In genomic region chr16:9516444-9516843, GRCh38 we compare ENCODE assay signal across 27 cellular contexts.
DNase-seq lines count a peak whose midpoint lies in the region; ATAC-seq, FAIRE-seq and TF ChIP-seq lines count a peak whose summit lies in the region.
"Had no signal": no experiment of that assay in that cellular context is flagged by ENCODE, and none has a peak within 500 bp of the region (broad histone marks: within the 10 kb centered on the region; RNA-seq: fewer than 3 reads in every experiment).

No MANE protein-coding gene starts in this region.

- no peaks in the 10 kb centered on the region for H3K36me3 ChIP-seq in mammary epithelial cell (ENCODE audit: insufficient read depth, low read length)
- no peaks in the 10 kb centered on the region for H3K36me3 ChIP-seq in IMR-90 (ENCODE audit: control insufficient read depth, insufficient read depth, low read length)
- no peaks in the 10 kb centered on the region for H3K36me3 ChIP-seq in trophoblast cell (ENCODE audit: control insufficient read depth in 1 of 2, insufficient read depth in 2 of 2, low read length in 2 of 2)
- H3K36me3 ChIP-seq: BE2C, BLaER1 had no signal

- no peak overlapping the region for H2BK12ac ChIP-seq in trophoblast cell (ENCODE audit: low read length)

- POLR2A ChIA-PET in MCF 10A (lab: Yijun Ruan, JAX) (no interaction called here), A549 (lab: Yijun Ruan, JAX) (no interaction called here), IMR-90 (lab: Charles Lee; ENCODE audit: unreplicated experiment) (no interaction called here)

- H2AK9ac ChIP-seq in IMR-90 (replicated peaks; ENCODE audit: low read depth, low read length, poor library complexity) = no peak overlapping the region

- H3K9me3 ChIP-seq in mammary epithelial cell (replicated peaks; ENCODE audit: insufficient read depth, low read length) (peaks cover 17% of the 10 kb centered on the region), A549 (no peaks in the 10 kb centered on the region; the same call in 2 of the 3 replicates), IMR-90 (ENCODE audit: control insufficient read depth, insufficient read depth, low read length) (peaks cover 11% of the 10 kb centered on the region), trophoblast cell (ENCODE audit: insufficient read depth, low read depth, low read length) (peaks cover 4% of the 10 kb centered on the region)
- H3K9me3 ChIP-seq: BE2C had no signal

- H3K18ac ChIP-seq in IMR-90 (ENCODE audit: low read depth, low read length) = no peak overlapping the region
- H3K18ac ChIP-seq in trophoblast cell (ENCODE audit: low read length) = no peak overlapping the region

- ATAC-seq in A549 = no peak
- ATAC-seq in IMR-90 (ENCODE audit: low read depth) = no peak
- ATAC-seq: GM12878 had no signal

- no peak overlapping the region for H3K9ac ChIP-seq in mammary epithelial cell (ENCODE audit: insufficient read depth, low read length)
- no peak overlapping the region for H3K9ac ChIP-seq in IMR-90 (ENCODE audit: low read depth, low read length)
- H3K9ac ChIP-seq in trophoblast cell (ENCODE audit: low read length) = no peak overlapping the region
- H3K9ac ChIP-seq: BLaER1 had no signal

- DNase-seq in mammary epithelial cell (peak; percentile 10), MCF 10A (ENCODE audit: unreplicated experiment) (no peak), A549 (ENCODE audit: low read depth in 1 of 2, low spot score in 1 of 2) (no peak), IMR-90 (no peak), trophoblast cell (peak; percentile 35 to 72), foreskin fibroblast (no peak)
- DNase-seq in stimulated activated CD4-positive, alpha-beta T cell treated with anti-CD3 and anti-CD28 coated beads, Interleukin-1b, Interleukin-23, amount 100 ng/mL, for 48 hours = no peak
- DNase-seq: ACHN; BE2C; C1 segment of cervical spinal cord; CD4-positive, alpha-beta memory T cell; CD4-positive, CD25-positive, alpha-beta regulatory T cell; CD8-positive, alpha-beta memory T cell; COR-L47; DMS 273 treated with DMSO at 0.1 percent for 48 hours; DMS153; DMS53; DMS79; DND-41; EL; GDM1 had no signal

- no peaks in the 10 kb centered on the region for H3K27me3 ChIP-seq in mammary epithelial cell (ENCODE audit: insufficient read depth, low read length)
- no peaks in the 10 kb centered on the region for H3K27me3 ChIP-seq in IMR-90 (ENCODE audit: control insufficient read depth, insufficient read depth, low read length)
- H3K27me3 ChIP-seq in trophoblast cell (ENCODE audit: insufficient read depth, low read length) = no peaks in the 10 kb centered on the region
- H3K27me3 ChIP-seq: BE2C, BLaER1 had no signal

- CTCF ChIA-PET in mammary epithelial cell (lab: Charles Lee; ENCODE audit: low non-redundant PET) (no interaction called here), MCF 10A (lab: Yijun Ruan, JAX) (no interaction called here), A549 (lab: Yijun Ruan, JAX) (no interaction called here), IMR-90 (lab: Yijun Ruan, JAX) (no interaction called here)

- H3K4ac ChIP-seq in IMR-90 (ENCODE audit: low read depth, low read length) (no peak overlapping the region), trophoblast cell (ENCODE audit: low read depth, low read length) (no peak overlapping the region)

- H3K9me1 ChIP-seq in IMR-90 (ENCODE audit: insufficient read depth, low read length) = no peaks in the 10 kb centered on the region

- TF ChIP-seq EP300 in A549 (IDR thresholded peaks at IDR 0.05) = no peak

- no peaks in the 10 kb centered on the region for H3K79me2 ChIP-seq in mammary epithelial cell (ENCODE audit: insufficient read depth, low read length)
- H3K79me2 ChIP-seq in trophoblast cell (ENCODE audit: control insufficient read depth, insufficient read depth, low read length, poor library complexity) = no peaks in the 10 kb centered on the region

- no peak for FAIRE-seq in A549 (lab: Jason Lieb, UNC)
- FAIRE-seq: GM12878, GM12892, GM18507 had no signal

- no peak for TF ChIP-seq POLR2A in A549 (IDR thresholded peaks at IDR 0.05; ENCODE audit: low read length)
- no peak for TF ChIP-seq POLR2A in IMR-90 (IDR thresholded peaks at IDR 0.05; ENCODE audit: low read depth, low read length)

- H3K9me3 Mint-ChIP-seq in MCF 10A (ENCODE audit: unreplicated experiment) = peaks cover 48% of the 10 kb centered on the region

- dilution Hi-C loops in mammary epithelial cell (cut with HindIII; ENCODE audit: low sequenced_read_pairs) (no loop called here), IMR-90 (cut with HindIII; ENCODE audit: low sequenced_read_pairs, unreplicated experiment) (no loop called here)

- H3K14ac ChIP-seq in IMR-90 (replicated peaks; ENCODE audit: low read depth, low read length) = no peak overlapping the region
- no peak overlapping the region for H3K14ac ChIP-seq in trophoblast cell (ENCODE audit: low read length)

- H2BK20ac ChIP-seq in IMR-90 (ENCODE audit: low read depth, low read length) = no peak overlapping the region

- no peak overlapping the region for H2BK5ac ChIP-seq in IMR-90 (ENCODE audit: low read depth, low read length, poor library complexity, severe bottlenecking)
- H2BK5ac ChIP-seq in trophoblast cell (ENCODE audit: low read depth, low read length, poor library complexity) = no peak overlapping the region

- H2AFZ ChIP-seq in mammary epithelial cell (ENCODE audit: low read depth, low read length) (no peak overlapping the region), IMR-90 (replicated peaks; ENCODE audit: low read length, poor library complexity) (no peak overlapping the region), trophoblast cell (ENCODE audit: insufficient read depth, low read length, poor library complexity) (no peak overlapping the region)

- H3K56ac ChIP-seq in IMR-90 (ENCODE audit: extremely low read depth, insufficient read depth, low read length) = no peak overlapping the region

- no peak overlapping the region for H4K91ac ChIP-seq in IMR-90 (ENCODE audit: insufficient read depth, low read depth, low read length)
- H4K91ac ChIP-seq in trophoblast cell (ENCODE audit: low read depth, low read length) = no peak overlapping the region

- H3K79me1 ChIP-seq in IMR-90 (ENCODE audit: low read depth in 1 of 2, low read length in 2 of 2) = no peaks in the 10 kb centered on the region
- peaks cover 1% of the 10 kb centered on the region for H3K79me1 ChIP-seq in trophoblast cell (ENCODE audit: low read length)

- H3K4me3 ChIP-seq in mammary epithelial cell (replicated peaks in 1 of 3; ENCODE audit: insufficient read depth in 1 of 3, low read depth in 2 of 3, low read length in 3 of 3) (no peak overlapping the region), A549 (no peak overlapping the region), IMR-90 (ENCODE audit: insufficient read depth, low read depth, low read length) (no peak overlapping the region), trophoblast cell (ENCODE audit: low read depth, low read length) (no peak overlapping the region), foreskin fibroblast (ENCODE audit: low read depth in 1 of 2, low read length in 2 of 2) (no peak overlapping the region)
- H3K4me3 ChIP-seq: BLaER1, GM12878 had no signal

- in situ Hi-C loops in mammary epithelial cell (cut with MboI; ENCODE audit: low sequenced_read_pairs in 2 of 2) (no loop called here), IMR-90 (cut with MboI; ENCODE audit: low sequenced_read_pairs) (no loop called here)

- H3K4me2 ChIP-seq in mammary epithelial cell (ENCODE audit: insufficient read depth, low read depth, low read length) = no peak overlapping the region
- no peak overlapping the region for H3K4me2 ChIP-seq in A549
- no peak overlapping the region for H3K4me2 ChIP-seq in IMR-90 (ENCODE audit: low read depth, low read length)
- H3K4me2 ChIP-seq in trophoblast cell (ENCODE audit: low read length) = no peak overlapping the region
- H3K4me2 ChIP-seq: BLaER1 had no signal

- H4K5ac ChIP-seq in IMR-90 (ENCODE audit: low read depth, low read length) = no peak overlapping the region

- BruUV-seq in mammary epithelial cell (replicated peaks; lab: Mats Ljungman, UMichigan) (no TSS peak), MCF 10A (replicated peaks; lab: Mats Ljungman, UMichigan) (no TSS peak), IMR-90 (replicated peaks; lab: Mats Ljungman, UMichigan) (no TSS peak)

- H3K4me1 ChIP-seq in mammary epithelial cell (ENCODE audit: insufficient read depth, low read length) = no peaks in the 10 kb centered on the region
- H3K4me1 ChIP-seq in A549 = no peaks in the 10 kb centered on the region
- H3K4me1 ChIP-seq in IMR-90 (ENCODE audit: control insufficient read depth, insufficient read depth, low read length) = no peaks in the 10 kb centered on the region
- H3K4me1 ChIP-seq in trophoblast cell (ENCODE audit: control insufficient read depth in 1 of 2, insufficient read depth in 2 of 2, low read length in 2 of 2) = peaks cover 3 to 4% of the 10 kb centered on the region in 2 experiments
- H3K4me1 ChIP-seq: BE2C, BLaER1 had no signal

- H3K36me3 Mint-ChIP-seq in MCF 10A (ENCODE audit: insufficient read depth, unreplicated experiment) = no peaks in the 10 kb centered on the region
- H3K36me3 Mint-ChIP-seq: CD14-positive monocyte; CD4-positive, alpha-beta memory T cell; CD4-positive, CD25-positive, alpha-beta regulatory T cell; CD8-positive, alpha-beta memory T cell had no signal

- 33% methylated on average over 3 of the region's 3 CpGs for WGBS in mammary epithelial cell (ENCODE audit: low coverage, missing lambda C conversion rate)
- 7% methylated on average over 3 of the region's 3 CpGs for WGBS in A549 (ENCODE audit: missing lambda C conversion rate)
- WGBS in IMR-90 (ENCODE audit: extremely low coverage in 2 of 2, insufficient read length in 1 of 2), 2 experiments = 10% methylated on average over 2 of the region's 3 CpGs; no CpG with 5 or more reads in 1 of the 2 experiments
- no CpG with 5 or more reads among the region's 3 CpGs for WGBS in trophoblast cell (ENCODE audit: extremely low coverage, insufficient coverage, insufficient read length)

- H3K23ac ChIP-seq in IMR-90 (ENCODE audit: low read depth, low read length) (no peak overlapping the region), trophoblast cell (ENCODE audit: low read length) (no peak overlapping the region)

- H2AK5ac ChIP-seq in IMR-90 (ENCODE audit: low read depth, low read length) (no peak overlapping the region), trophoblast cell (ENCODE audit: low read length) (no peak overlapping the region)

- H3K27ac Mint-ChIP-seq in MCF 10A (ENCODE audit: low read depth, unreplicated experiment) = no peak overlapping the region
- H3K27ac Mint-ChIP-seq: CD14-positive monocyte; CD4-positive, alpha-beta memory T cell; CD4-positive, CD25-positive, alpha-beta regulatory T cell; CD8-positive, alpha-beta memory T cell had no signal

- H2BK120ac ChIP-seq in IMR-90 (ENCODE audit: low read depth, low read length) (no peak overlapping the region), trophoblast cell (ENCODE audit: insufficient read depth, low read length, poor library complexity) (no peak overlapping the region)

- H3K27me3 Mint-ChIP-seq in MCF 10A (ENCODE audit: insufficient read depth, unreplicated experiment) = no peaks in the 10 kb centered on the region
- H3K27me3 Mint-ChIP-seq: CD4-positive, alpha-beta memory T cell; CD4-positive, CD25-positive, alpha-beta regulatory T cell; CD8-positive, alpha-beta memory T cell had no signal

- H2BK15ac ChIP-seq in IMR-90 (ENCODE audit: low read depth, low read length) = no peak overlapping the region

- H3K4me3 Mint-ChIP-seq in MCF 10A (ENCODE audit: unreplicated experiment) = no peak overlapping the region
- H3K4me3 Mint-ChIP-seq: CD14-positive monocyte; CD4-positive, alpha-beta memory T cell; CD4-positive, CD25-positive, alpha-beta regulatory T cell; CD8-positive, alpha-beta memory T cell had no signal

- no peak overlapping the region for H4K12ac ChIP-seq in trophoblast cell (ENCODE audit: low read depth, low read length)

- no peaks in the 10 kb centered on the region for H3K4me1 Mint-ChIP-seq in MCF 10A (ENCODE audit: insufficient read depth, unreplicated experiment)
- H3K4me1 Mint-ChIP-seq: CD14-positive monocyte; CD4-positive, alpha-beta memory T cell; CD4-positive, CD25-positive, alpha-beta regulatory T cell; CD8-positive, alpha-beta memory T cell had no signal

- H3K27ac ChIP-seq in mammary epithelial cell (ENCODE audit: insufficient read depth, low read depth, low read length) (no peak overlapping the region), A549 (no peak overlapping the region), IMR-90 (ENCODE audit: insufficient read depth, low read length) (no peak overlapping the region), trophoblast cell (ENCODE audit: low read depth, low read length) (no peak overlapping the region)
- H3K27ac ChIP-seq: 22Rv1, BLaER1 had no signal

- TF ChIP-seq RAD21 in A549 (conservative IDR thresholded peaks at IDR 0.05 in 1 of 2, IDR thresholded peaks at IDR 0.05 in 1 of 2) = no peak
- TF ChIP-seq RAD21 in IMR-90 (IDR thresholded peaks at IDR 0.05; ENCODE audit: low read length) = no peak

- H4K20me1 ChIP-seq in mammary epithelial cell (ENCODE audit: insufficient read depth, low read length) (no peaks in the 10 kb centered on the region), IMR-90 (ENCODE audit: insufficient read depth, low read length) (no peaks in the 10 kb centered on the region)
- H4K20me1 ChIP-seq: BLaER1 had no signal

- TF ChIP-seq CTCF in mammary epithelial cell (conservative IDR thresholded peaks at IDR 0.05 in 1 of 2, IDR thresholded peaks at IDR 0.05 in 1 of 2; ENCODE audit: extremely low read depth in 1 of 2, insufficient read depth in 1 of 2, low read depth in 1 of 2, low read length in 2 of 2) = no peak
- no peak for TF ChIP-seq CTCF in MCF 10A (IDR thresholded peaks at IDR 0.05; ENCODE audit: unreplicated experiment)
- TF ChIP-seq CTCF in A549 (IDR thresholded peaks at IDR 0.05) = no peak
- no peak for TF ChIP-seq CTCF in IMR-90 (conservative IDR thresholded peaks at IDR 0.05; ENCODE audit: low read depth, low read length)
- TF ChIP-seq CTCF in foreskin fibroblast (IDR thresholded peaks at IDR 0.05; ENCODE audit: low read depth, low read length) = no peak

- intact Hi-C loops in mammary epithelial cell (cut with micrococcal nuclease) (no loop called here), MCF 10A (cut with micrococcal nuclease) (no loop called here), IMR-90 (cut with micrococcal nuclease) (no loop called here)

- H4K8ac ChIP-seq in IMR-90 (ENCODE audit: low read depth in 2 of 2, low read length in 2 of 2) = no peak overlapping the region
- no peak overlapping the region for H4K8ac ChIP-seq in trophoblast cell (ENCODE audit: low read depth, low read length)

Comparison
In these comparisons a context has a peak if more than half of its experiments do, and no peak if none do; other contexts are left out.
1. DNase-seq: peak in mammary epithelial cell (single experiment) and trophoblast cell (2 of 2); none in MCF 10A (single experiment), A549 (0 of 2), IMR-90 (single experiment), stimulated activated CD4-positive, alpha-beta T cell treated with anti-CD3 and anti-CD28 coated beads, Interleukin-1b, Interleukin-23, amount 100 ng/mL, for 48 hours (single experiment) and foreskin fibroblast (0 of 2).